In the genomic region with DNA sequence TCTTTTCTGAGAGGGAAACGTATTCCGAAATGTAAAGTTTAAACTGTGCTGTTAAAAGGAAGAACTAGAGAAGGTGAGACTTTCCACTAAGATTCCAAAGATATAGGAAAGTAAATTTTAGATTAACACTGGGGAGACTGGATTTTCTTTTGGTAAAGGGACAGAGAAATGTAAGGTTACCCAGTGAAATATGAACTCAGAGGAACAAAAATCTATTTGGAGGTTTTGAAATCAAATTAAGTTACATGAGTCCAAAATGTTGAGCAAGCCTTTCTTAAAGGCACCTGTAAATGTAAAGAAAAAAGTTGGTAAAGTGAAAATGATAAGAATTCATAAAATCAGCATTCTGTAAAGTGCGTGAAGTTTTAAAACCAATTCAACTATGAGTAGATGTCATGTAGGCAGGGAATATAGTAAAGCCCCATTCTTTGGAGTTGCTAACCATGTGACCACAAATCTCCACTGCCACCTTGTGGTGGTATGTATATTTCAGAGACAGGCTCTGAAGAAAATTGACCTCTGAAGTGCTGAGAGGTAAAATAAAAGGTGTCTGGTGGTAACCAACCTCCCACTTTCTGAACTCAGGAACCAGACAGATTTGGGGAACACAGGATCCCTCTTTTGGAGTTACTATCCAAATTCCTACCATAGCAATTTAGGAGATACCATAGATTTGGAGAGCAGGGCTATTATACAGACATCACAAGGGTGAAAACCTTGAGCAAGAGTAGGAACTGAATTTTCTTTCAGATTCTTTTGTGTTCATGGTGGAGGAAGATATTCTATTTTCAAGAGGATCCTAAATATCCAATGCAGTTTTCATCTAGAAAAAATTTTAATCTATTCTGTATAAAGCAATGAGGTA, we compare ENCODE assay signal across 8 cellular contexts.
A peak's percentile ranks its signal among the peaks of the same experiment; 100 is the strongest.
DNase-seq lines count a peak whose midpoint lies in the region; ATAC-seq, FAIRE-seq and TF ChIP-seq lines count a peak whose summit lies in the region.

No MANE protein-coding gene starts in this region.

- H3K4me2 ChIP-seq in OCI-LY1 (ENCODE audit: low read length), result peak overlapping the region; percentile 63

- H3K27me3 ChIP-seq in OCI-LY1 (ENCODE audit: insufficient read depth, low read length), result no peaks in the 10 kb centered on the region

- no peaks in the 10 kb centered on the region for H3K79me2 ChIP-seq in OCI-LY1 (ENCODE audit: insufficient read depth, low read length)

- peaks cover 4% of the 10 kb centered on the region; the same call in 1 of the 2 replicates for H3K36me3 ChIP-seq in OCI-LY1 (ENCODE audit: insufficient read depth, low read length)

- peaks cover 70% of the 10 kb centered on the region for H3K4me1 ChIP-seq in OCI-LY1 (ENCODE audit: insufficient read depth, low read length, severe bottlenecking)

- no peaks in the 10 kb centered on the region for H3F3A ChIP-seq in OCI-LY1 (ENCODE audit: insufficient read depth, low read length)

- FAIRE-seq in HTR-8/SVneo (lab: Jason Lieb, UNC), result no peak

- no peaks in the 10 kb centered on the region for H3K9me2 ChIP-seq in OCI-LY1 (ENCODE audit: low read depth, low read length)

- H4K20me1 ChIP-seq in OCI-LY1 (ENCODE audit: insufficient read depth, low read length), result no peaks in the 10 kb centered on the region

- peak; percentile 65 for ATAC-seq in GM19468 (IDR thresholded peaks at IDR 0.05; ENCODE audit: extremely low read depth, unreplicated experiment)
- no peak for ATAC-seq in HG03460 (IDR thresholded peaks at IDR 0.05; ENCODE audit: unreplicated experiment)

- peak; percentile 26 for DNase-seq in DMS153 treated with DMSO at 0.1 percent for 48 hours (lab: John Stamatoyannopoulos, UW; ENCODE audit: unreplicated experiment)
- peak; percentile 30 for DNase-seq in HTR-8/SVneo (ENCODE audit: insufficient read length, low spot score)
- peak; percentile 39 for DNase-seq in dedifferentiated amniotic fluid mesenchymal stem cell (ENCODE audit: extremely low spot score)
- DNase-seq in lung microvascular endothelial cell (ENCODE audit: low read depth in 2 of 2), result peak; percentile 27 to 36
- no peak for DNase-seq in activated naive CD4-positive, alpha-beta T cell (lab: John Stamatoyannopoulos, UW)

- peak; percentile 91 for TF ChIP-seq CTCF in OCI-LY1 (IDR thresholded peaks at IDR 0.05; ENCODE audit: low read length)

- H3K4me3 ChIP-seq in OCI-LY1 (ENCODE audit: low read depth, low read length, poor library complexity, severe bottlenecking), result peak overlapping the region; percentile 35

- H3K9ac ChIP-seq in OCI-LY1 (ENCODE audit: low read length), result peak overlapping the region; percentile 87

- peak overlapping the region; percentile 97 for H3K27ac ChIP-seq in OCI-LY1 (ENCODE audit: low read depth, low read length, poor library complexity, severe bottlenecking)

- peaks cover 6% of the 10 kb centered on the region; the same call in 1 of the 2 replicates for H3K9me3 ChIP-seq in OCI-LY1 (ENCODE audit: low read length)

- H2AFZ ChIP-seq in OCI-LY1 (ENCODE audit: low read length), result peak overlapping the region; percentile 71

Comparison
In these comparisons a context has a peak if more than half of its experiments do, and no peak if none do; other contexts are left out.
1. DNase-seq: peak in DMS153 treated with DMSO at 0.1 percent for 48 hours (single experiment), HTR-8/SVneo (single experiment), dedifferentiated amniotic fluid mesenchymal stem cell (single experiment) and lung microvascular endothelial cell (2 of 2); none in activated naive CD4-positive, alpha-beta T cell (0 of 4).